1 cellular context compared by ENCODE assay signal in the genomic region with DNA sequence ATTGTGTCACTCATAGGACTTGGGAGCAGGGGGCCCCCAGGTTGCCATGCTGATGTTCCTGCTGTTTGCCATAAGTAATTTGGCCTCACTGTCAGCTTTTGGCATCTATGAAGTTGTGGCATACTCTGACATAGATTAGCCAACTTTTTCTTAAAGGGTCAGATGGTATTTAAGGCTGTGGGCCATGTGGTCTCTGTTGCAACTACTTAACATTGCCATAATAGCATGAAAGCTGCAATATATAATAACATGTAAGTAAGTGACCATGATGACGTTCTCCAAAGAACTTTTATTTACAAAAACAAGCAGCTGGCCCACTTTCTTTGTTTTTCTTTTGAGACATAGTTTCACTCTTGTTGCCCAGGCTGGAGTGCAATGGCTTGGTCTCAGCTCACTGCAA.
TF ChIP-seq lines count a peak whose summit lies in the region.

No MANE protein-coding gene starts in this region.

TF ChIP-seq in IMR-90, 13 proteins besides CTCF, POLR2A, EP300 and RAD21:
- TF ChIP-seq SMC3 (IDR thresholded peaks at IDR 0.05; ENCODE audit: low read depth, low read length) (no peak), RFX5 (IDR thresholded peaks at IDR 0.05; ENCODE audit: low read depth, low read length) (no peak), MAFK (IDR thresholded peaks at IDR 0.05; ENCODE audit: low read depth, low read length) (no peak), BHLHE40 (IDR thresholded peaks at IDR 0.05; ENCODE audit: low read depth, low read length) (no peak), NFE2L2 (IDR thresholded peaks at IDR 0.05; ENCODE audit: low read depth, low read length) (no peak), CHD1 (IDR thresholded peaks at IDR 0.05; ENCODE audit: low read depth, low read length) (no peak), FOS (IDR thresholded peaks at IDR 0.05; ENCODE audit: low read depth, low read length) (no peak), CEBPB (IDR thresholded peaks at IDR 0.05; ENCODE audit: low read depth, low read length) (no peak), RCOR1 (IDR thresholded peaks at IDR 0.05; ENCODE audit: insufficient replicate concordance, low read length) (no peak), MAZ (IDR thresholded peaks at IDR 0.05; ENCODE audit: borderline replicate concordance, low read depth, low read length) (no peak), MXI1 (IDR thresholded peaks at IDR 0.05; ENCODE audit: borderline replicate concordance, low read depth, low read length) (no peak)
- TF ChIP-seq, protein P1, sequence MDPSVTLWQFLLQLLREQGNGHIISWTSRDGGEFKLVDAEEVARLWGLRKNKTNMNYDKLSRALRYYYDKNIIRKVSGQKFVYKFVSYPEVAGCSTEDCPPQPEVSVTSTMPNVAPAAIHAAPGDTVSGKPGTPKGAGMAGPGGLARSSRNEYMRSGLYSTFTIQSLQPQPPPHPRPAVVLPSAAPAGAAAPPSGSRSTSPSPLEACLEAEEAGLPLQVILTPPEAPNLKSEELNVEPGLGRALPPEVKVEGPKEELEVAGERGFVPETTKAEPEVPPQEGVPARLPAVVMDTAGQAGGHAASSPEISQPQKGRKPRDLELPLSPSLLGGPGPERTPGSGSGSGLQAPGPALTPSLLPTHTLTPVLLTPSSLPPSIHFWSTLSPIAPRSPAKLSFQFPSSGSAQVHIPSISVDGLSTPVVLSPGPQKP (IDR thresholded peaks at IDR 0.05; ENCODE audit: borderline replicate concordance, low read depth, low read length) = no peak
- TF ChIP-seq, protein P2, sequence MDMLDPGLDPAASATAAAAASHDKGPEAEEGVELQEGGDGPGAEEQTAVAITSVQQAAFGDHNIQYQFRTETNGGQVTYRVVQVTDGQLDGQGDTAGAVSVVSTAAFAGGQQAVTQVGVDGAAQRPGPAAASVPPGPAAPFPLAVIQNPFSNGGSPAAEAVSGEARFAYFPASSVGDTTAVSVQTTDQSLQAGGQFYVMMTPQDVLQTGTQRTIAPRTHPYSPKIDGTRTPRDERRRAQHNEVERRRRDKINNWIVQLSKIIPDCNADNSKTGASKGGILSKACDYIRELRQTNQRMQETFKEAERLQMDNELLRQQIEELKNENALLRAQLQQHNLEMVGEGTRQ (IDR thresholded peaks at IDR 0.05; ENCODE audit: low read depth, low read length) = no peak
